ENCODE assay signal across 2 cellular contexts in genomic region chr6:4725136-4725760, GRCh38.
TF ChIP-seq lines count a peak whose summit lies in the region.

No MANE protein-coding gene starts in this region.

TF ChIP-seq in K562, 482 proteins besides CTCF, POLR2A, EP300 and RAD21:
- peak; percentile 45 for TF ChIP-seq ZBTB33 (CRISPR knock-in tag; IDR thresholded peaks at IDR 0.05)
- TF ChIP-seq STAG1 (CRISPR knock-in tag; IDR thresholded peaks at IDR 0.05; ENCODE audit: borderline replicate concordance), result 0 out of 2 replicates have a peak, but pooled peaks have one; percentile 14
TF ChIP-seq in K562: peak in this region for 2; not testable (repeated sequence) for 480.

TF ChIP-seq in HepG2, 621 proteins besides CTCF, POLR2A, EP300 and RAD21:
- TF ChIP-seq ZNF768 (CRISPR knock-in tag; IDR thresholded peaks at IDR 0.05), result peak; percentile 29; the same call in 1 of the 2 replicates
